ENCODE assay signal across 1 cellular context in the genomic region with DNA sequence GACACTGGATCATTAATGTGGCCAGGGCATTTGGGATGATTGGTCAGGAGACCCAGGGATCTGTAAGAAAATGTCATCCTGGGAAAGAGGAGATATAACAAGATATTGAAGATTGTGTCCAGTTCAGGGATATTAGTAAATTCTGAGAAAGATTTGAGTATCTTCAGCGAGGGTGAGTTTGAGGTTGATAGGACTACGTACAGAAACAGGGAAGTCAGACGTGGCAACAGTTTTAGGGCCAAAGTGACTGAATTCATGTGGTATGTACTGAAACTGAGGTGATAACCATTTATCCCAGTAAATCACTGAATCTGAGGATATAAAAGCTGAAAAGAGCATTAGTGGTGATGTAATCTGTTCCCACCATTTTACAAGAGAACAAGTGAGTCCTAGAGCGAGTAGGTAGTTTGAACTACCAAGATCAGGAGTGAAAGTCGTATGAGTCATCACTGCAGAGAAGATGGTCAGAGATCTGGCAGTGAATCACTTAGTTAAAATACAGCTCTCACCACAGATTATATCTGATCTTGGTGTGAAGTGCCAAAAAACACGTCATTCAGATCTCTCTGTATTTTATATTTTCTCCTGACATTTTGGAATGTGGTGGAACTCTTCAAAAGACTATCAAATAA.
A peak's percentile ranks its signal among the peaks of the same experiment; 100 is the strongest.
TF ChIP-seq lines count a peak whose summit lies in the region.

No MANE protein-coding gene starts in this region.

TF ChIP-seq in GM12878, 131 proteins besides CTCF, POLR2A, EP300 and RAD21 (continued from another document and continues in another):
- TF ChIP-seq, protein P1, sequence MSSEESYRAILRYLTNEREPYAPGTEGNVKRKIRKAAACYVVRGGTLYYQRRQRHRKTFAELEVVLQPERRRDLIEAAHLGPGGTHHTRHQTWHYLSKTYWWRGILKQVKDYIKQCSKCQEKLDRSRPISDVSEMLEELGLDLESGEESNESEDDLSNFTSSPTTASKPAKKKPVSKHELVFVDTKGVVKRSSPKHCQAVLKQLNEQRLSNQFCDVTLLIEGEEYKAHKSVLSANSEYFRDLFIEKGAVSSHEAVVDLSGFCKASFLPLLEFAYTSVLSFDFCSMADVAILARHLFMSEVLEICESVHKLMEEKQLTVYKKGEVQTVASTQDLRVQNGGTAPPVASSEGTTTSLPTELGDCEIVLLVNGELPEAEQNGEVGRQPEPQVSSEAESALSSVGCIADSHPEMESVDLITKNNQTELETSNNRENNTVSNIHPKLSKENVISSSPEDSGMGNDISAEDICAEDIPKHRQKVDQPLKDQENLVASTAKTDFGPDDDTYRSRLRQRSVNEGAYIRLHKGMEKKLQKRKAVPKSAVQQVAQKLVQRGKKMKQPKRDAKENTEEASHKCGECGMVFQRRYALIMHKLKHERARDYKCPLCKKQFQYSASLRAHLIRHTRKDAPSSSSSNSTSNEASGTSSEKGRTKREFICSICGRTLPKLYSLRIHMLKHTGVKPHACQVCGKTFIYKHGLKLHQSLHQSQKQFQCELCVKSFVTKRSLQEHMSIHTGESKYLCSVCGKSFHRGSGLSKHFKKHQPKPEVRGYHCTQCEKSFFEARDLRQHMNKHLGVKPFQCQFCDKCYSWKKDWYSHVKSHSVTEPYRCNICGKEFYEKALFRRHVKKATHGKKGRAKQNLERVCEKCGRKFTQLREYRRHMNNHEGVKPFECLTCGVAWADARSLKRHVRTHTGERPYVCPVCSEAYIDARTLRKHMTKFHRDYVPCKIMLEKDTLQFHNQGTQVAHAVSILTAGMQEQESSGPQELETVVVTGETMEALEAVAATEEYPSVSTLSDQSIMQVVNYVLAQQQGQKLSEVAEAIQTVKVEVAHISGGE (CRISPR knock-in tag; IDR thresholded peaks at IDR 0.05), result no peak
- TF ChIP-seq TARDBP (IDR thresholded peaks at IDR 0.05; ENCODE audit: borderline replicate concordance) (no peak), KAT2A (conservative IDR thresholded peaks at IDR 0.05; ENCODE audit: control insufficient read depth, low read depth, low read length) (no peak), RCOR1 (conservative IDR thresholded peaks at IDR 0.05; ENCODE audit: low read depth, low read length) (no peak), PAX8 (IDR thresholded peaks at IDR 0.05) (no peak), IKZF1 (conservative IDR thresholded peaks at IDR 0.05) (peak; percentile 89), HCFC1 (IDR thresholded peaks at IDR 0.05; ENCODE audit: low read length) (no peak), RUNX3 (IDR thresholded peaks at IDR 0.05; ENCODE audit: low read length) (peak; percentile 93), EZH2 (IDR thresholded peaks at IDR 0.05; ENCODE audit: borderline replicate concordance, control insufficient read depth, low read depth, low read length) (no peak), YY1 (IDR thresholded peaks at IDR 0.05; ENCODE audit: low read depth, low read length) (peak; percentile 48; the same call in 1 of the 2 replicates), MYC (IDR thresholded peaks at IDR 0.05; ENCODE audit: insufficient read depth, insufficient read length, insufficient replicate concordance, low read length, severe bottlenecking) (no peak), BRCA1 (IDR thresholded peaks at IDR 0.05; ENCODE audit: low read depth, low read length) (no peak), GATAD2B (conservative IDR thresholded peaks at IDR 0.05; ENCODE audit: low read depth) (0 out of 2 replicates have a peak, but pooled peaks have one; percentile 57), BMI1 (IDR thresholded peaks at IDR 0.05; ENCODE audit: borderline replicate concordance) (peak; percentile 79), LARP7 (IDR thresholded peaks at IDR 0.05) (no peak), POU2F2 (IDR thresholded peaks at IDR 0.05; ENCODE audit: borderline replicate concordance, low read depth, low read length) (no peak), DPF2 (IDR thresholded peaks at IDR 0.05) (peak; percentile 90; the same call in 1 of the 2 replicates), MEF2A (IDR thresholded peaks at IDR 0.05; ENCODE audit: insufficient read depth, low read depth, low read length) (no peak), NR2F1 (conservative IDR thresholded peaks at IDR 0.05) (0 out of 2 replicates have a peak, but pooled peaks have one; percentile 41), SRF (IDR thresholded peaks at IDR 0.05; ENCODE audit: low read depth in 2 of 2, low read length in 2 of 2) (no peak), HDAC2 (IDR thresholded peaks at IDR 0.05) (no peak), HDGF (IDR thresholded peaks at IDR 0.05) (no peak), CHD4 (IDR thresholded peaks at IDR 0.05) (no peak), FOXM1 (IDR thresholded peaks at IDR 0.05; ENCODE audit: low read depth, low read length) (peak; percentile 84), WRNIP1 (IDR thresholded peaks at IDR 0.05; ENCODE audit: borderline replicate concordance, low read depth, low read length) (no peak), SMAD5 (IDR thresholded peaks at IDR 0.05; ENCODE audit: low read depth) (no peak), ESRRA (IDR thresholded peaks at IDR 0.05; ENCODE audit: low read length) (no peak), ZNF24 (IDR thresholded peaks at IDR 0.05) (peak; percentile 76; the same call in 1 of the 2 replicates), TAF1 (IDR thresholded peaks at IDR 0.05; ENCODE audit: borderline replicate concordance, low read depth, low read length) (no peak), MXI1 (IDR thresholded peaks at IDR 0.05; ENCODE audit: low read depth, low read length) (no peak), SIX5 (IDR thresholded peaks at IDR 0.05; ENCODE audit: low read depth, low read length, severe bottlenecking) (no peak)
- TF ChIP-seq, protein P2, sequence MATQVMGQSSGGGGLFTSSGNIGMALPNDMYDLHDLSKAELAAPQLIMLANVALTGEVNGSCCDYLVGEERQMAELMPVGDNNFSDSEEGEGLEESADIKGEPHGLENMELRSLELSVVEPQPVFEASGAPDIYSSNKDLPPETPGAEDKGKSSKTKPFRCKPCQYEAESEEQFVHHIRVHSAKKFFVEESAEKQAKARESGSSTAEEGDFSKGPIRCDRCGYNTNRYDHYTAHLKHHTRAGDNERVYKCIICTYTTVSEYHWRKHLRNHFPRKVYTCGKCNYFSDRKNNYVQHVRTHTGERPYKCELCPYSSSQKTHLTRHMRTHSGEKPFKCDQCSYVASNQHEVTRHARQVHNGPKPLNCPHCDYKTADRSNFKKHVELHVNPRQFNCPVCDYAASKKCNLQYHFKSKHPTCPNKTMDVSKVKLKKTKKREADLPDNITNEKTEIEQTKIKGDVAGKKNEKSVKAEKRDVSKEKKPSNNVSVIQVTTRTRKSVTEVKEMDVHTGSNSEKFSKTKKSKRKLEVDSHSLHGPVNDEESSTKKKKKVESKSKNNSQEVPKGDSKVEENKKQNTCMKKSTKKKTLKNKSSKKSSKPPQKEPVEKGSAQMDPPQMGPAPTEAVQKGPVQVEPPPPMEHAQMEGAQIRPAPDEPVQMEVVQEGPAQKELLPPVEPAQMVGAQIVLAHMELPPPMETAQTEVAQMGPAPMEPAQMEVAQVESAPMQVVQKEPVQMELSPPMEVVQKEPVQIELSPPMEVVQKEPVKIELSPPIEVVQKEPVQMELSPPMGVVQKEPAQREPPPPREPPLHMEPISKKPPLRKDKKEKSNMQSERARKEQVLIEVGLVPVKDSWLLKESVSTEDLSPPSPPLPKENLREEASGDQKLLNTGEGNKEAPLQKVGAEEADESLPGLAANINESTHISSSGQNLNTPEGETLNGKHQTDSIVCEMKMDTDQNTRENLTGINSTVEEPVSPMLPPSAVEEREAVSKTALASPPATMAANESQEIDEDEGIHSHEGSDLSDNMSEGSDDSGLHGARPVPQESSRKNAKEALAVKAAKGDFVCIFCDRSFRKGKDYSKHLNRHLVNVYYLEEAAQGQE (IDR thresholded peaks at IDR 0.05; ENCODE audit: low read depth, low read length), result no peak
- TF ChIP-seq, protein P3, sequence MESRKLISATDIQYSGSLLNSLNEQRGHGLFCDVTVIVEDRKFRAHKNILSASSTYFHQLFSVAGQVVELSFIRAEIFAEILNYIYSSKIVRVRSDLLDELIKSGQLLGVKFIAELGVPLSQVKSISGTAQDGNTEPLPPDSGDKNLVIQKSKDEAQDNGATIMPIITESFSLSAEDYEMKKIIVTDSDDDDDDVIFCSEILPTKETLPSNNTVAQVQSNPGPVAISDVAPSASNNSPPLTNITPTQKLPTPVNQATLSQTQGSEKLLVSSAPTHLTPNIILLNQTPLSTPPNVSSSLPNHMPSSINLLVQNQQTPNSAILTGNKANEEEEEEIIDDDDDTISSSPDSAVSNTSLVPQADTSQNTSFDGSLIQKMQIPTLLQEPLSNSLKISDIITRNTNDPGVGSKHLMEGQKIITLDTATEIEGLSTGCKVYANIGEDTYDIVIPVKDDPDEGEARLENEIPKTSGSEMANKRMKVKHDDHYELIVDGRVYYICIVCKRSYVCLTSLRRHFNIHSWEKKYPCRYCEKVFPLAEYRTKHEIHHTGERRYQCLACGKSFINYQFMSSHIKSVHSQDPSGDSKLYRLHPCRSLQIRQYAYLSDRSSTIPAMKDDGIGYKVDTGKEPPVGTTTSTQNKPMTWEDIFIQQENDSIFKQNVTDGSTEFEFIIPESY (IDR thresholded peaks at IDR 0.05), result no peak
- TF ChIP-seq, protein P4, sequence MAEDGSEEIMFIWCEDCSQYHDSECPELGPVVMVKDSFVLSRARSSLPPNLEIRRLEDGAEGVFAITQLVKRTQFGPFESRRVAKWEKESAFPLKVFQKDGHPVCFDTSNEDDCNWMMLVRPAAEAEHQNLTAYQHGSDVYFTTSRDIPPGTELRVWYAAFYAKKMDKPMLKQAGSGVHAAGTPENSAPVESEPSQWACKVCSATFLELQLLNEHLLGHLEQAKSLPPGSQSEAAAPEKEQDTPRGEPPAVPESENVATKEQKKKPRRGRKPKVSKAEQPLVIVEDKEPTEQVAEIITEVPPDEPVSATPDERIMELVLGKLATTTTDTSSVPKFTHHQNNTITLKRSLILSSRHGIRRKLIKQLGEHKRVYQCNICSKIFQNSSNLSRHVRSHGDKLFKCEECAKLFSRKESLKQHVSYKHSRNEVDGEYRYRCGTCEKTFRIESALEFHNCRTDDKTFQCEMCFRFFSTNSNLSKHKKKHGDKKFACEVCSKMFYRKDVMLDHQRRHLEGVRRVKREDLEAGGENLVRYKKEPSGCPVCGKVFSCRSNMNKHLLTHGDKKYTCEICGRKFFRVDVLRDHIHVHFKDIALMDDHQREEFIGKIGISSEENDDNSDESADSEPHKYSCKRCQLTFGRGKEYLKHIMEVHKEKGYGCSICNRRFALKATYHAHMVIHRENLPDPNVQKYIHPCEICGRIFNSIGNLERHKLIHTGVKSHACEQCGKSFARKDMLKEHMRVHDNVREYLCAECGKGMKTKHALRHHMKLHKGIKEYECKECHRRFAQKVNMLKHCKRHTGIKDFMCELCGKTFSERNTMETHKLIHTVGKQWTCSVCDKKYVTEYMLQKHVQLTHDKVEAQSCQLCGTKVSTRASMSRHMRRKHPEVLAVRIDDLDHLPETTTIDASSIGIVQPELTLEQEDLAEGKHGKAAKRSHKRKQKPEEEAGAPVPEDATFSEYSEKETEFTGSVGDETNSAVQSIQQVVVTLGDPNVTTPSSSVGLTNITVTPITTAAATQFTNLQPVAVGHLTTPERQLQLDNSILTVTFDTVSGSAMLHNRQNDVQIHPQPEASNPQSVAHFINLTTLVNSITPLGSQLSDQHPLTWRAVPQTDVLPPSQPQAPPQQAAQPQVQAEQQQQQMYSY (CRISPR knock-in tag; IDR thresholded peaks at IDR 0.05), result no peak
- TF ChIP-seq, protein P5, sequence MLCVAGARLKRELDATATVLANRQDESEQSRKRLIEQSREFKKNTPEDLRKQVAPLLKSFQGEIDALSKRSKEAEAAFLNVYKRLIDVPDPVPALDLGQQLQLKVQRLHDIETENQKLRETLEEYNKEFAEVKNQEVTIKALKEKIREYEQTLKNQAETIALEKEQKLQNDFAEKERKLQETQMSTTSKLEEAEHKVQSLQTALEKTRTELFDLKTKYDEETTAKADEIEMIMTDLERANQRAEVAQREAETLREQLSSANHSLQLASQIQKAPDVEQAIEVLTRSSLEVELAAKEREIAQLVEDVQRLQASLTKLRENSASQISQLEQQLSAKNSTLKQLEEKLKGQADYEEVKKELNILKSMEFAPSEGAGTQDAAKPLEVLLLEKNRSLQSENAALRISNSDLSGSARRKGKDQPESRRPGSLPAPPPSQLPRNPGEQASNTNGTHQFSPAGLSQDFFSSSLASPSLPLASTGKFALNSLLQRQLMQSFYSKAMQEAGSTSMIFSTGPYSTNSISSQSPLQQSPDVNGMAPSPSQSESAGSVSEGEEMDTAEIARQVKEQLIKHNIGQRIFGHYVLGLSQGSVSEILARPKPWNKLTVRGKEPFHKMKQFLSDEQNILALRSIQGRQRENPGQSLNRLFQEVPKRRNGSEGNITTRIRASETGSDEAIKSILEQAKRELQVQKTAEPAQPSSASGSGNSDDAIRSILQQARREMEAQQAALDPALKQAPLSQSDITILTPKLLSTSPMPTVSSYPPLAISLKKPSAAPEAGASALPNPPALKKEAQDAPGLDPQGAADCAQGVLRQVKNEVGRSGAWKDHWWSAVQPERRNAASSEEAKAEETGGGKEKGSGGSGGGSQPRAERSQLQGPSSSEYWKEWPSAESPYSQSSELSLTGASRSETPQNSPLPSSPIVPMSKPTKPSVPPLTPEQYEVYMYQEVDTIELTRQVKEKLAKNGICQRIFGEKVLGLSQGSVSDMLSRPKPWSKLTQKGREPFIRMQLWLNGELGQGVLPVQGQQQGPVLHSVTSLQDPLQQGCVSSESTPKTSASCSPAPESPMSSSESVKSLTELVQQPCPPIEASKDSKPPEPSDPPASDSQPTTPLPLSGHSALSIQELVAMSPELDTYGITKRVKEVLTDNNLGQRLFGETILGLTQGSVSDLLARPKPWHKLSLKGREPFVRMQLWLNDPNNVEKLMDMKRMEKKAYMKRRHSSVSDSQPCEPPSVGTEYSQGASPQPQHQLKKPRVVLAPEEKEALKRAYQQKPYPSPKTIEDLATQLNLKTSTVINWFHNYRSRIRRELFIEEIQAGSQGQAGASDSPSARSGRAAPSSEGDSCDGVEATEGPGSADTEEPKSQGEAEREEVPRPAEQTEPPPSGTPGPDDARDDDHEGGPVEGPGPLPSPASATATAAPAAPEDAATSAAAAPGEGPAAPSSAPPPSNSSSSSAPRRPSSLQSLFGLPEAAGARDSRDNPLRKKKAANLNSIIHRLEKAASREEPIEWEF (IDR thresholded peaks at IDR 0.05; ENCODE audit: insufficient replicate concordance, low read depth, low read length), result no peak
- TF ChIP-seq, protein P6, sequence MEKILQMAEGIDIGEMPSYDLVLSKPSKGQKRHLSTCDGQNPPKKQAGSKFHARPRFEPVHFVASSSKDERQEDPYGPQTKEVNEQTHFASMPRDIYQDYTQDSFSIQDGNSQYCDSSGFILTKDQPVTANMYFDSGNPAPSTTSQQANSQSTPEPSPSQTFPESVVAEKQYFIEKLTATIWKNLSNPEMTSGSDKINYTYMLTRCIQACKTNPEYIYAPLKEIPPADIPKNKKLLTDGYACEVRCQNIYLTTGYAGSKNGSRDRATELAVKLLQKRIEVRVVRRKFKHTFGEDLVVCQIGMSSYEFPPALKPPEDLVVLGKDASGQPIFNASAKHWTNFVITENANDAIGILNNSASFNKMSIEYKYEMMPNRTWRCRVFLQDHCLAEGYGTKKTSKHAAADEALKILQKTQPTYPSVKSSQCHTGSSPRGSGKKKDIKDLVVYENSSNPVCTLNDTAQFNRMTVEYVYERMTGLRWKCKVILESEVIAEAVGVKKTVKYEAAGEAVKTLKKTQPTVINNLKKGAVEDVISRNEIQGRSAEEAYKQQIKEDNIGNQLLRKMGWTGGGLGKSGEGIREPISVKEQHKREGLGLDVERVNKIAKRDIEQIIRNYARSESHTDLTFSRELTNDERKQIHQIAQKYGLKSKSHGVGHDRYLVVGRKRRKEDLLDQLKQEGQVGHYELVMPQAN (conservative IDR thresholded peaks at IDR 0.05), result no peak
